In the genomic region with DNA sequence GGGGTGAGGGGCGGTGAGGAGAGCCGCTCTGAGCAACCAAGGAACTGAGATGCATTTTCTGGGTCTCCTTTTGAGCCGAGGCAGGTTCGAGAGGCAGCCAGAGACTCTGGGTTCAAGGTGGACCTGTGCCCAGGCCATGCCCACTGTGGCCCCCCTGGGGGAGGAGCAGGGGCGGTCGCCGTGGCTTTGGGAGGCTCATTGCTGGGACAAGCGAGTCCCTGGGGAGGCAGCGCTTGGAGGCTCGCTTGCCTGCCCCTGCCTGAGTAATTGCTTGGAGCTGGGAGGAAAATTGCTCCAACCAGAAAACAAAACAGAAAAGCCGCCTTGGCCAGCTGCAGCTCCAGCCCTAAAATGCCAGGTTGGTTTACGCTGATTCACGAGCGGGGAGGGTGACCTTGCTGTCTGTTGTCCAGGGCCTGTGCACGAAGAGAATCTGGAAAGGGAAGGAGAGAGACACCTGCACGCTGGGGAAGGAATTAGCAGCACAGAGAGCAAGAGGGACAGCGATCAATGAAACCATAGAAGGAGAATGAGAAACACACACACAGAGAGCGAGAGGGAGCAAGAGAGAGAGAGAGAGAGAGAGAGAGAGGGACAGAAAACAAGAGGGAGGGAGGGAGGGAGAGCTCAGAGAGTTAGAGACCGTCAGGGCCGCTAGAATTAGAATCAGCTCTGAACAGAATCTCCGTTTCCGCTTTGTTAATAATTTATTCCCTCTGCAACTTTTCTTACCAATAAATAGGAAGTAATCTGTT, we compare ENCODE assay signal across 20 cellular contexts. TPM values are rescaled to one million over a fixed set of nuclear protein-coding genes. Genes with fewer than 3 reads are reported as not detected.
DNase-seq lines count a peak whose midpoint lies in the region; TF ChIP-seq lines count a peak whose summit lies in the region.
"Had no signal": no experiment of that assay in that cellular context is flagged by ENCODE, and none has a peak within 500 bp of the region (broad histone marks: within the 10 kb centered on the region; RNA-seq: fewer than 3 reads in every experiment).

No MANE protein-coding gene starts in this region.

- no peaks in the 10 kb centered on the region for H3K9me3 Mint-ChIP-seq in CD14-positive monocyte
- H3K9me3 Mint-ChIP-seq in endodermal cell: no peaks in the 10 kb centered on the region
- H3K9me3 Mint-ChIP-seq: naive thymus-derived CD4-positive, alpha-beta T cell; type B pancreatic cell had no signal

- H3K4me3 Mint-ChIP-seq in CD14-positive monocyte (no peak overlapping the region), endodermal cell (no peak overlapping the region)
- H3K4me3 Mint-ChIP-seq: activated CD8-positive, alpha-beta memory T cell treated with anti-CD3 and anti-CD28 coated beads, Interleukin-2, amount 10 ng/mL, durations not matched to agents 7 days and 5 days; naive thymus-derived CD4-positive, alpha-beta T cell; type B pancreatic cell had no signal

- H3K27me3 Mint-ChIP-seq in CD14-positive monocyte (ENCODE audit: low read depth in 3 of 3) (peaks cover 17 to 32% (median 25%) of the 10 kb centered on the region in 3 donors), endodermal cell (ENCODE audit: insufficient read depth) (no peaks in the 10 kb centered on the region)

- H3K9me3 ChIP-seq in endodermal cell (ENCODE audit: control insufficient read depth, low read length): no peaks in the 10 kb centered on the region
- H3K9me3 ChIP-seq: Caco-2 had no signal

- peaks cover 14% of the 10 kb centered on the region for H3K4me1 ChIP-seq in endodermal cell (ENCODE audit: control insufficient read depth, insufficient read depth, low read length)
- H3K4me1 ChIP-seq: Caco-2 had no signal

- no peak overlapping the region for H3K4me3 ChIP-seq in endodermal cell (ENCODE audit: low read length)

- peaks cover 6% of the 10 kb centered on the region for H3K4me1 Mint-ChIP-seq in CD14-positive monocyte
- peaks cover 35% of the 10 kb centered on the region for H3K4me1 Mint-ChIP-seq in endodermal cell

- DNase-seq in NCI-H82 (lab: John Stamatoyannopoulos, UW): peak; percentile 34
- DNase-seq in NCI-H82 treated with DMSO at 0.1 percent for 48 hours (lab: John Stamatoyannopoulos, UW; ENCODE audit: unreplicated experiment): no peak
- peak; percentile 43 for DNase-seq in SK-N-DZ (ENCODE audit: low spot score)
- DNase-seq in medulla oblongata (ENCODE audit: extremely low spot score): peak; percentile 66
- DNase-seq in CD14-positive monocyte (ENCODE audit: low spot score): no peak
- no peak for DNase-seq in endodermal cell
- DNase-seq in NAMALWA (ENCODE audit: low spot score): no peak
- DNase-seq: ACHN; activated CD4-positive, CD25-positive, alpha-beta regulatory T cell; activated CD8-positive, alpha-beta memory T cell treated with anti-CD3 and anti-CD28 coated beads, Interleukin-2, amount 10 ng/mL, durations not matched to agents 7 days and 5 days; activated effector memory CD4-positive, alpha-beta T cell treated with anti-CD3 and anti-CD28 coated beads, Interleukin-2, amount 50 U/mL, for 16 hours; aorta; Caco-2; dermis blood vessel endothelial cell; hippocampal formation; naive thymus-derived CD4-positive, alpha-beta T cell; stimulated activated CD4-positive, alpha-beta T cell treated with anti-CD3 and anti-CD28 coated beads, Interleukin-2, amount 100 ng/mL, for 48 hours; stimulated activated CD8-positive, alpha-beta memory T cell treated with anti-CD3 and anti-CD28 coated beads, Interleukin-4, amount 100 ng/mL, for 48 hours had no signal

- no peaks in the 10 kb centered on the region for H3K27me3 ChIP-seq in endodermal cell (ENCODE audit: control insufficient read depth, insufficient read depth, low read length, poor library complexity, severe bottlenecking)

- intact Hi-C loops in CD14-positive monocyte (cut with micrococcal nuclease): no loop called here

- no peak overlapping the region for H3K9ac ChIP-seq in endodermal cell (ENCODE audit: extremely low read depth, low read length, poor library complexity, severe bottlenecking)

- WGBS in endodermal cell (ENCODE audit: insufficient coverage in 1 of 2, insufficient read length in 1 of 2), 2 experiments: 38 to 51% methylated on average over 7 to 22 of the region's 22 CpGs

- TF ChIP-seq CTCF in CD14-positive monocyte (IDR thresholded peaks at IDR 0.05) (no peak), endodermal cell (conservative IDR thresholded peaks at IDR 0.05) (no peak)

- no peaks in the 10 kb centered on the region for H3K36me3 ChIP-seq in endodermal cell (ENCODE audit: control insufficient read depth, insufficient read depth, low read length)

- H3K27ac Mint-ChIP-seq in CD14-positive monocyte (no peak overlapping the region), endodermal cell (no peak overlapping the region)
- H3K27ac Mint-ChIP-seq: activated CD8-positive, alpha-beta memory T cell treated with anti-CD3 and anti-CD28 coated beads, Interleukin-2, amount 10 ng/mL, durations not matched to agents 7 days and 5 days; naive thymus-derived CD4-positive, alpha-beta T cell; type B pancreatic cell had no signal

- H3K36me3 Mint-ChIP-seq in CD14-positive monocyte (no peaks in the 10 kb centered on the region), endodermal cell (ENCODE audit: low read depth) (no peaks in the 10 kb centered on the region)
- H3K36me3 Mint-ChIP-seq: activated CD8-positive, alpha-beta memory T cell treated with anti-CD3 and anti-CD28 coated beads, Interleukin-2, amount 10 ng/mL, durations not matched to agents 7 days and 5 days; naive thymus-derived CD4-positive, alpha-beta T cell; type B pancreatic cell had no signal

- H3K27ac ChIP-seq in temporal lobe (ENCODE audit: low read depth, low read length): peak overlapping the region; percentile 19
- no peak overlapping the region for H3K27ac ChIP-seq in endodermal cell (ENCODE audit: low read depth, low read length)

RNA-seq across cellular contexts. Expression of a gene that starts 25.3 kb away (rescaled TPM):
- 0.89 and 1.5 TPM in 2 replicates for polyA plus RNA-seq in SK-N-DZ (2014; cell fraction: cytosol; rRNA removed)
- polyA plus RNA-seq in SK-N-DZ (2014; cell fraction: nucleus; rRNA removed): 17.6 and 20.7 TPM in 2 replicates
- 4.9 TPM for total RNA-seq in temporal lobe
- 1 to 10 TPM; 2.1 to 5.0 TPM for polyA plus RNA-seq in CD14-positive monocyte
- 1 to 10 TPM; 1.3 TPM for total RNA-seq in endodermal cell
- 2.8 TPM for polyA plus RNA-seq in endodermal cell (2013, experiment 1 of 2)
- 2.3 TPM for polyA plus RNA-seq in endodermal cell (2013, experiment 2 of 2)
- total RNA-seq: Caco-2, dermis blood vessel endothelial cell had no signal

Comparison
In these comparisons a context has a peak if more than half of its experiments do, and no peak if none do; other contexts are left out.
1. DNase-seq: peak in NCI-H82 (single experiment), SK-N-DZ (single experiment) and medulla oblongata (single experiment); none in NCI-H82 treated with DMSO at 0.1 percent for 48 hours (single experiment), CD14-positive monocyte (single experiment), endodermal cell (single experiment) and NAMALWA (single experiment).